In genomic region chr2:189613650-189614420, GRCh38 we compare ENCODE assay signal across 9 cellular contexts. TPM values are rescaled to one million over a fixed set of nuclear protein-coding genes. Genes with fewer than 3 reads are reported as not detected.
DNase-seq lines count a peak whose midpoint lies in the region; ATAC-seq, FAIRE-seq and TF ChIP-seq lines count a peak whose summit lies in the region.
"Had no signal": no experiment of that assay in that cellular context is flagged by ENCODE, and none has a peak within 500 bp of the region (broad histone marks: within the 10 kb centered on the region; RNA-seq: fewer than 3 reads in every experiment).

No MANE protein-coding gene starts in this region.

- TF ChIP-seq RAD21 in K562 (CRISPR knock-in tag; conservative IDR thresholded peaks at IDR 0.05 in 1 of 2, IDR thresholded peaks at IDR 0.05 in 1 of 2): no peak

- H2AFZ ChIP-seq in KMS-11 (ENCODE audit: low read depth) (0 out of 2 replicates have a peak overlapping the region, but pooled peaks have one; percentile 9), K562 (ENCODE audit: low read depth, low read length) (peak overlapping the region; percentile 71), keratinocyte (ENCODE audit: control insufficient read depth, low read length) (peak overlapping the region; percentile 32)

- intact Hi-C loops in K562 (cut with micrococcal nuclease): loop anchor here (2.0 kb wide), 1 partner anchor 33 kb away; the partner anchor contains the start of gene SLC40A1

- no peak for TF ChIP-seq POLR2A in K562 (conservative IDR thresholded peaks at IDR 0.05)

- H4K20me1 ChIP-seq in KMS-11 (ENCODE audit: insufficient read depth) (no peaks in the 10 kb centered on the region), K562 (replicated peaks; ENCODE audit: control insufficient read depth, insufficient read depth, low read length) (no peaks in the 10 kb centered on the region), keratinocyte (ENCODE audit: control insufficient read depth, extremely low read depth, insufficient read depth, low read length) (no peaks in the 10 kb centered on the region)

- no peaks in the 10 kb centered on the region for H3K79me2 ChIP-seq in KMS-11 (ENCODE audit: insufficient read depth, low read depth)
- no peaks in the 10 kb centered on the region for H3K79me2 ChIP-seq in K562 (ENCODE audit: control insufficient read depth, insufficient read depth, low read length)
- H3K79me2 ChIP-seq in keratinocyte (ENCODE audit: control insufficient read depth, insufficient read depth, low read length): no peaks in the 10 kb centered on the region

- POLR2A ChIA-PET in K562 (lab: Yijun Ruan, JAX): interaction anchor here (0.6 to 1.6 kb wide), 6 partner anchors 9 to 513 kb away, joined by 3 to 9 read pairs (median 5); partner anchors contain the start of gene SLC40A1

- ATAC-seq in K562 (peak; percentile 34), thoracic aorta (ENCODE audit: insufficient number of reproducible peaks, low FRiP score, low read depth) (peak; percentile 54)
- ATAC-seq: activated CD8-positive, alpha-beta T cell treated with anti-CD3 and anti-CD28 coated beads for 36 hours had no signal

- FAIRE-seq in K562 (lab: Jason Lieb, UNC) (peak; percentile 46), keratinocyte (lab: Jason Lieb, UNC) (peak; percentile 56)

- in situ Hi-C loops in K562 (cut with MboI): no loop called here

- BruUV-seq in K562 (replicated peaks; lab: Mats Ljungman, UMichigan): no TSS peak

- H3K9me3 ChIP-seq in K562 (replicated peaks; ENCODE audit: control insufficient read depth, insufficient read depth, low read depth, low read length): no peaks in the 10 kb centered on the region
- H3K9me3 ChIP-seq in keratinocyte (ENCODE audit: control insufficient read depth, low read depth, low read length): no peaks in the 10 kb centered on the region
- no peaks in the 10 kb centered on the region for H3K9me3 ChIP-seq in thoracic aorta

- H3K9ac ChIP-seq in KMS-11: no peak overlapping the region
- peak overlapping the region in 1 of 2 experiments; percentile 75; a peak in 3 of 4 replicates for H3K9ac ChIP-seq in K562 (ENCODE audit: insufficient read depth in 1 of 2, low read depth in 2 of 2, low read length in 2 of 2)
- H3K9ac ChIP-seq in keratinocyte (ENCODE audit: control insufficient read depth, extremely low read depth, insufficient read depth, low read length): no peak overlapping the region

- H3K27ac ChIP-seq in KMS-11 (no peak overlapping the region), K562 (ENCODE audit: extremely low read depth, low read depth, low read length) (peak overlapping the region; percentile 79), keratinocyte (ENCODE audit: control insufficient read depth, insufficient read depth, low read length) (peak overlapping the region; percentile 63), thoracic aorta (peak overlapping the region; percentile 70 to 85)

- CTCF ChIA-PET in K562 (lab: Yijun Ruan, JAX; ENCODE audit: low intra/inter-chr PET ratio): no interaction called here

- H3K4me2 ChIP-seq in KMS-11 (peak overlapping the region; percentile 20; the same call in 1 of the 2 replicates), K562 (ENCODE audit: insufficient read depth, low read length) (peak overlapping the region; percentile 54), keratinocyte (ENCODE audit: control insufficient read depth, extremely low read depth, insufficient read depth, low read depth, low read length) (peak overlapping the region; percentile 71)

- no peak for TF ChIP-seq EP300 in K562 (IDR thresholded peaks at IDR 0.05; ENCODE audit: low read length)

- H3K27me3 ChIP-seq in KMS-11 (ENCODE audit: insufficient read depth, low read depth) (no peaks in the 10 kb centered on the region), K562 (ENCODE audit: control insufficient read depth in 2 of 2, insufficient read depth in 2 of 2, low read length in 2 of 2) (no peaks in the 10 kb centered on the region), keratinocyte (ENCODE audit: control insufficient read depth, extremely low read depth, insufficient read depth, low read length) (no peaks in the 10 kb centered on the region), thoracic aorta (replicated peaks; ENCODE audit: insufficient read depth) (no peaks in the 10 kb centered on the region)

- H3K4me1 ChIP-seq in KMS-11 (ENCODE audit: low read depth, poor library complexity, severe bottlenecking) (peaks cover 19% of the 10 kb centered on the region), K562 (replicated peaks in 1 of 2; ENCODE audit: control insufficient read depth in 2 of 2, insufficient read depth in 2 of 2, low read length in 2 of 2) (peaks cover 7 to 39% of the 10 kb centered on the region in 2 experiments; a peak in 4 of 5 replicates), keratinocyte (ENCODE audit: control insufficient read depth, extremely low read depth, insufficient read depth, low read length) (peaks cover 14% of the 10 kb centered on the region), thoracic aorta (ENCODE audit: control insufficient read depth in 1 of 2, low read depth in 2 of 2) (peaks cover 15 to 29% of the 10 kb centered on the region in 2 donors)

- H3K9me1 ChIP-seq in K562 (ENCODE audit: control insufficient read depth, insufficient read depth, low read length) (no peaks in the 10 kb centered on the region), keratinocyte (ENCODE audit: control insufficient read depth, extremely low read depth, insufficient read depth, low read length) (no peaks in the 10 kb centered on the region)

- TF ChIP-seq CTCF in KMS-11 (conservative IDR thresholded peaks at IDR 0.05; ENCODE audit: low read depth, low read length) (no peak), K562 (IDR thresholded peaks at IDR 0.05 in 2 of 3, conservative IDR thresholded peaks at IDR 0.05 in 1 of 3; ENCODE audit: insufficient read depth in 2 of 3, low read depth in 1 of 3, low read length in 3 of 3) (no peak), keratinocyte (optimal IDR thresholded peaks at IDR 0.05 in 1 of 3, IDR thresholded peaks at IDR 0.05 in 1 of 3, conservative IDR thresholded peaks at IDR 0.05 in 1 of 3; ENCODE audit: extremely low read depth in 1 of 3, insufficient read depth in 2 of 3, low read length in 3 of 3) (no peak), thoracic aorta (IDR thresholded peaks at IDR 0.05) (no peak)

- H3K4me3 ChIP-seq in KMS-11 (IDR thresholded peaks at IDR 0.05; ENCODE audit: insufficient read depth, low read depth, low read length): no peak overlapping the region
- peak overlapping the region; percentile 10; the same call in 1 of the 2 replicates for H3K4me3 ChIP-seq in K562
- H3K4me3 ChIP-seq in keratinocyte (ENCODE audit: control insufficient read depth in 2 of 3, extremely low read depth in 1 of 3, insufficient read depth in 2 of 3, low read depth in 1 of 3, low read length in 3 of 3): peak overlapping the region in 1 of 3 experiments; percentile 45
- H3K4me3 ChIP-seq in thoracic aorta: peak overlapping the region; percentile 77

- 9% methylated on average over 2 of the region's 2 CpGs for WGBS in K562 (ENCODE audit: insufficient coverage, low coverage, missing lambda C conversion rate)

- H3K36me3 ChIP-seq in KMS-11 (ENCODE audit: insufficient read depth) (no peaks in the 10 kb centered on the region), K562 (ENCODE audit: control insufficient read depth, insufficient read depth, low read length) (no peaks in the 10 kb centered on the region), keratinocyte (ENCODE audit: control insufficient read depth in 2 of 2, extremely low read depth in 1 of 2, insufficient read depth in 2 of 2, low read length in 2 of 2) (no peaks in the 10 kb centered on the region), thoracic aorta (no peaks in the 10 kb centered on the region)

- dilution Hi-C loops in keratinocyte (cut with MboI; ENCODE audit: extremely low pct_ligation_motif_present, low sequenced_read_pairs): no loop called here

- no peak for DNase-seq in K562 (ENCODE audit: extremely low read depth in 1 of 4, low spot score in 3 of 4)
- no peak for DNase-seq in keratinocyte (ENCODE audit: low read depth, low spot score)
- no peak for DNase-seq in thoracic aorta (ENCODE audit: low spot score)
- no peak for DNase-seq in DMS153 treated with DMSO at 0.1 percent for 48 hours (lab: John Stamatoyannopoulos, UW; ENCODE audit: unreplicated experiment)
- DNase-seq in globus pallidus (ENCODE audit: low spot score): no peak
- DNase-seq in NCI-H526 (lab: John Stamatoyannopoulos, UW): no peak
- DNase-seq: activated CD8-positive, alpha-beta T cell treated with anti-CD3 and anti-CD28 coated beads for 36 hours had no signal

RNA-seq across cellular contexts. Expression of gene SLC40A1, which starts 33.2 kb away (rescaled TPM):
- total RNA-seq in K562 (2011; cell fraction: chromatin; rRNA removed; ENCODE audit: low replicate concordance): 68.8 and 93.7 TPM in 2 replicates
- total RNA-seq in K562 (2011; cell fraction: nucleolus; rRNA removed): 41.2 and 67.8 TPM in 2 replicates
- total RNA-seq in K562 (2011; cell fraction: nucleoplasm; rRNA removed): 71.1 and 83.7 TPM in 2 replicates
- total RNA-seq in K562 (2014; rRNA removed): 61.3 and 64.9 TPM in 2 replicates
- 71.2 and 79.7 TPM in 2 replicates for total RNA-seq in K562 (2014; rRNA removed; fragmentation: Illumina TruSeq; extraction: Trizol)
- 87.6 and 95.9 TPM in 2 replicates for total RNA-seq in K562 (2015; rRNA removed; fragmentation: Illumina TruSeq; extraction: Trizol)
- 44.1 and 47.8 TPM in 2 replicates for total RNA-seq in K562 (2021)
- polyA plus RNA-seq in K562 (2011; rRNA removed): 29.8 and 53.5 TPM in 2 replicates
- 30.2 and 32.8 TPM in 2 replicates for polyA plus RNA-seq in K562 (2011; cell fraction: cytosol; rRNA removed)
- 56.2 and 99.4 TPM in 2 replicates for polyA plus RNA-seq in K562 (2011; cell fraction: nucleus; rRNA removed)
- 26.8 and 44.9 TPM in 2 replicates for polyA plus RNA-seq in K562 (2012)
- polyA plus RNA-seq in K562 (2014; fragmentation: Illumina TruSeq; extraction: Trizol): 60.6 and 65.1 TPM in 2 replicates
- 10 to 100 TPM; 53.3 to 54.9 TPM for polyA plus RNA-seq in K562 (2014; fragmentation: Nextera tagmentation; extraction: Ambion mirVana)
- 41.0 and 42.2 TPM in 2 replicates for polyA plus RNA-seq in K562 (2014; rRNA removed)
- 62.5 and 95.5 TPM in 2 replicates for polyA minus RNA-seq in K562 (2011; rRNA and poly(A)+ RNA removed)
- polyA minus RNA-seq in K562 (2011; cell fraction: cytosol; rRNA and poly(A)+ RNA removed): 15.3 and 44.3 TPM in 2 replicates
- polyA minus RNA-seq in K562 (2011; cell fraction: nucleus; rRNA and poly(A)+ RNA removed): 67.9 and 73.3 TPM in 2 replicates
- polyA plus RNA-seq in keratinocyte: 0.02 to 0.18 TPM (median 0.09 TPM) in 3 replicates
- polyA plus RNA-seq in keratinocyte (2011; ENCODE audit: low read depth): 0.85 TPM
- polyA plus RNA-seq in keratinocyte (2011; cell fraction: cytosol; rRNA removed): 0.09 and 0.22 TPM in 2 replicates
- 0.13 and 0.19 TPM in 2 replicates for polyA plus RNA-seq in keratinocyte (2011; cell fraction: nucleus; rRNA removed)
- polyA plus RNA-seq in keratinocyte (2012; ENCODE audit: low replicate concordance): 0.11 and 1.0 TPM in 2 replicates
- 0.13 to 0.36 TPM in 2 of 3 replicates, not detected in the other for polyA minus RNA-seq in keratinocyte
- polyA minus RNA-seq in keratinocyte (2011; cell fraction: cytosol; rRNA and poly(A)+ RNA removed): not detected
- not detected in 2 replicates for polyA minus RNA-seq in keratinocyte (2011; cell fraction: nucleus; rRNA and poly(A)+ RNA removed)
- total RNA-seq in thoracic aorta: 100 to 1,000 TPM in 1 of 2 donors, 10 to 100 TPM in 1; 76.5 to 118 TPM
- total RNA-seq: OCI-LY7 had no signal

RNA-seq across cellular contexts. Expression of gene ASNSD1, which starts 47.4 kb away (rescaled TPM):
- 9.2 and 28.4 TPM in 2 replicates for total RNA-seq in K562 (2011; cell fraction: chromatin; rRNA removed; ENCODE audit: low replicate concordance)
- total RNA-seq in K562 (2011; cell fraction: nucleolus; rRNA removed): 6.0 and 7.0 TPM in 2 replicates
- total RNA-seq in K562 (2011; cell fraction: nucleoplasm; rRNA removed): 10.2 and 10.3 TPM in 2 replicates
- total RNA-seq in K562 (2014; rRNA removed): 25.1 and 26.9 TPM in 2 replicates
- total RNA-seq in K562 (2014; rRNA removed; fragmentation: Illumina TruSeq; extraction: Trizol): 41.2 and 47.2 TPM in 2 replicates
- 40.1 and 40.5 TPM in 2 replicates for total RNA-seq in K562 (2015; rRNA removed; fragmentation: Illumina TruSeq; extraction: Trizol)
- 23.9 and 27.0 TPM in 2 replicates for total RNA-seq in K562 (2021)
- 19.1 and 31.7 TPM in 2 replicates for polyA plus RNA-seq in K562 (2011; rRNA removed)
- polyA plus RNA-seq in K562 (2011; cell fraction: cytosol; rRNA removed): 3.4 and 9.2 TPM in 2 replicates
- polyA plus RNA-seq in K562 (2011; cell fraction: nucleus; rRNA removed): 5.1 and 7.2 TPM in 2 replicates
- polyA plus RNA-seq in K562 (2012): 17.7 and 21.5 TPM in 2 replicates
- polyA plus RNA-seq in K562 (2014; fragmentation: Illumina TruSeq; extraction: Trizol): 33.6 and 46.5 TPM in 2 replicates
- polyA plus RNA-seq in K562 (2014; fragmentation: Nextera tagmentation; extraction: Ambion mirVana): 10 to 100 TPM; 38.3 to 56.4 TPM
- 28.4 and 30.3 TPM in 2 replicates for polyA plus RNA-seq in K562 (2014; rRNA removed)
- polyA minus RNA-seq in K562 (2011; rRNA and poly(A)+ RNA removed): 40.6 and 40.8 TPM in 2 replicates
- 32.7 and 48.7 TPM in 2 replicates for polyA minus RNA-seq in K562 (2011; cell fraction: cytosol; rRNA and poly(A)+ RNA removed)
- polyA minus RNA-seq in K562 (2011; cell fraction: nucleus; rRNA and poly(A)+ RNA removed): 7.0 and 13.2 TPM in 2 replicates
- polyA plus RNA-seq in keratinocyte: 23.9 to 40.0 TPM (median 30.7 TPM) in 3 replicates
- polyA plus RNA-seq in keratinocyte (2011; ENCODE audit: low read depth): 54.0 TPM
- polyA plus RNA-seq in keratinocyte (2011; cell fraction: cytosol; rRNA removed): 23.3 and 41.0 TPM in 2 replicates
- 11.4 and 16.9 TPM in 2 replicates for polyA plus RNA-seq in keratinocyte (2011; cell fraction: nucleus; rRNA removed)
- polyA plus RNA-seq in keratinocyte (2012; ENCODE audit: low replicate concordance): 20.1 and 31.0 TPM in 2 replicates
- polyA minus RNA-seq in keratinocyte: 1.9 to 20.8 TPM (median 10.6 TPM) in 3 replicates
- polyA minus RNA-seq in keratinocyte (2011; cell fraction: cytosol; rRNA and poly(A)+ RNA removed): 50.3 TPM
- 8.0 and 10.2 TPM in 2 replicates for polyA minus RNA-seq in keratinocyte (2011; cell fraction: nucleus; rRNA and poly(A)+ RNA removed)
- total RNA-seq in thoracic aorta: 10 to 100 TPM; 48.2 to 59.3 TPM

Comparison
In these comparisons a context has a peak if more than half of its experiments do, and no peak if none do; other contexts are left out.
1. H2AFZ ChIP-seq: peak in every context shown above with its lines; median percentile 71 in K562; 32 in keratinocyte; 9 in KMS-11.
2. H3K4me2 ChIP-seq: peak in every context shown above with its lines; median percentile 71 in keratinocyte; 54 in K562; 20 in KMS-11.